ENCODE assay signal across 18 cellular contexts in genomic region chr1:20491866-20492265, GRCh38. TPM values are rescaled to one million over a fixed set of nuclear protein-coding genes. Genes with fewer than 3 reads are reported as not detected.
DNase-seq lines count a peak whose midpoint lies in the region; ATAC-seq and TF ChIP-seq lines count a peak whose summit lies in the region.
"Had no signal": no experiment of that assay in that cellular context is flagged by ENCODE, and none has a peak within 500 bp of the region (broad histone marks: within the 10 kb centered on the region; RNA-seq: fewer than 3 reads in every experiment).

No MANE protein-coding gene starts in this region.

- H2BK12ac ChIP-seq in neuronal stem cell (ENCODE audit: low read length): no peak overlapping the region

- H3K18ac ChIP-seq in neuronal stem cell (ENCODE audit: low read length): no peak overlapping the region

- H3K27me3 ChIP-seq in neuronal stem cell (ENCODE audit: control insufficient read depth in 3 of 3, insufficient read depth in 3 of 3, low read depth in 1 of 3, low read length in 3 of 3) (peaks cover 0 to 55% (median 6%) of the 10 kb centered on the region in 3 experiments), upper lobe of right lung (peaks cover 10% of the 10 kb centered on the region), upper lobe of left lung (peaks cover 0 to 7% (median 2%) of the 10 kb centered on the region in 4 donors)

- H3K27ac Mint-ChIP-seq in activated naive CD8-positive, alpha-beta T cell treated with anti-CD3 and anti-CD28 coated beads, Interleukin-2, amount 10 ng/mL, durations not matched to agents 7 days and 5 days: no peak overlapping the region
- no peak overlapping the region for H3K27ac Mint-ChIP-seq in activated naive CD8-positive, alpha-beta T cell treated with anti-CD3 and anti-CD28 coated beads for 36 hours
- H3K27ac Mint-ChIP-seq: B cell; CD4-positive, alpha-beta memory T cell; IgD-negative memory B cell had no signal

- no peaks in the 10 kb centered on the region for H3K79me1 ChIP-seq in neuronal stem cell (ENCODE audit: low read depth, low read length)

- intact Hi-C loops in upper lobe of right lung (cut with DNase I): loop anchor here (5.0 to 10.0 kb wide), 2 partner anchors 117 to 280 kb away; no protein-coding TSS in a partner anchor

- ATAC-seq in activated naive CD8-positive, alpha-beta T cell treated with anti-CD3 and anti-CD28 coated beads, Interleukin-2, amount 10 ng/mL, durations not matched to agents 7 days and 5 days (ENCODE audit: low read depth): no peak
- ATAC-seq in upper lobe of right lung (no peak), upper lobe of left lung (ENCODE audit: low FRiP score in 2 of 2) (no peak), HG02763 (IDR thresholded peaks at IDR 0.05; ENCODE audit: unreplicated experiment) (no peak)

- peak overlapping the region; percentile 23 for H2AK5ac ChIP-seq in neuronal stem cell (ENCODE audit: low read depth, low read length)

- H3K27ac ChIP-seq in neuronal stem cell (replicated peaks; ENCODE audit: low read length): no peak overlapping the region
- H3K27ac ChIP-seq in upper lobe of right lung: no peak overlapping the region
- H3K27ac ChIP-seq in upper lobe of left lung: no peak overlapping the region
- H3K27ac ChIP-seq: GM23248, HL-60 had no signal

- DNase-seq in activated naive CD8-positive, alpha-beta T cell treated with anti-CD3 and anti-CD28 coated beads, Interleukin-2, amount 10 ng/mL, durations not matched to agents 7 days and 5 days: peak; percentile 18
- no peak for DNase-seq in activated naive CD8-positive, alpha-beta T cell treated with anti-CD3 and anti-CD28 coated beads for 36 hours
- DNase-seq in RPMI8226 (peak; percentile 35), neuronal stem cell (ENCODE audit: low spot score) (no peak), upper lobe of right lung (peak; percentile 59), upper lobe of left lung (no peak), SW480 (ENCODE audit: low spot score) (no peak)
- DNase-seq: ACHN; C1 segment of cervical spinal cord; CD4-positive, alpha-beta memory T cell; DMS79; GM23248; H7 had no signal

- peaks cover 5 to 7% of the 10 kb centered on the region in 2 donors for H3K4me1 ChIP-seq in neuronal stem cell (ENCODE audit: control insufficient read depth in 2 of 2, insufficient read depth in 1 of 2, low read depth in 1 of 2, low read length in 2 of 2)
- H3K4me1 ChIP-seq in upper lobe of right lung: peaks cover 15% of the 10 kb centered on the region
- H3K4me1 ChIP-seq in upper lobe of left lung: peaks cover 19 to 28% (median 22%) of the 10 kb centered on the region in 4 donors

- H3K4me3 ChIP-seq in neuronal stem cell (ENCODE audit: low read length in 2 of 2) (no peak overlapping the region), upper lobe of right lung (no peak overlapping the region), upper lobe of left lung (no peak overlapping the region)
- H3K4me3 ChIP-seq: GM23248 had no signal

- no CpG with 5 or more reads among the region's 7 CpGs for WGBS in neuronal stem cell (ENCODE audit: extremely low coverage in 2 of 2, insufficient read length in 2 of 2, insufficient replicate concordance in 1 of 2), 2 donors
- 67 to 77% methylated on average over 3 to 7 of the region's 7 CpGs for WGBS in upper lobe of left lung, 2 donors

- H3K4ac ChIP-seq in neuronal stem cell (ENCODE audit: low read length): no peak overlapping the region

- TF ChIP-seq POLR2A in upper lobe of left lung (IDR thresholded peaks at IDR 0.05): no peak

- H3K36me3 ChIP-seq in neuronal stem cell (replicated peaks in 1 of 2; ENCODE audit: control insufficient read depth in 2 of 2, insufficient read depth in 2 of 2, low read length in 2 of 2): no peaks in the 10 kb centered on the region
- no peaks in the 10 kb centered on the region for H3K36me3 ChIP-seq in upper lobe of right lung
- H3K36me3 ChIP-seq in upper lobe of left lung: peaks cover 0 to 3% (median 0%) of the 10 kb centered on the region in 4 donors

- no peak overlapping the region for H4K8ac ChIP-seq in neuronal stem cell (ENCODE audit: low read depth, low read length)

- no peak overlapping the region for H3K9ac ChIP-seq in neuronal stem cell (ENCODE audit: low read depth, low read length, poor library complexity)
- H3K9ac ChIP-seq: GM23248 had no signal

- H3K4me1 Mint-ChIP-seq in activated naive CD8-positive, alpha-beta T cell treated with anti-CD3 and anti-CD28 coated beads, Interleukin-2, amount 10 ng/mL, durations not matched to agents 7 days and 5 days: peaks cover 9% of the 10 kb centered on the region
- peaks cover 23% of the 10 kb centered on the region for H3K4me1 Mint-ChIP-seq in activated naive CD8-positive, alpha-beta T cell treated with anti-CD3 and anti-CD28 coated beads for 36 hours

- no peak for TF ChIP-seq EP300 in upper lobe of left lung (IDR thresholded peaks at IDR 0.05)

- H3K14ac ChIP-seq in neuronal stem cell (ENCODE audit: low read length): no peak overlapping the region

- H3K9me3 Mint-ChIP-seq in activated naive CD8-positive, alpha-beta T cell treated with anti-CD3 and anti-CD28 coated beads, Interleukin-2, amount 10 ng/mL, durations not matched to agents 7 days and 5 days: no peaks in the 10 kb centered on the region
- no peaks in the 10 kb centered on the region for H3K9me3 Mint-ChIP-seq in activated naive CD8-positive, alpha-beta T cell treated with anti-CD3 and anti-CD28 coated beads for 36 hours
- H3K9me3 Mint-ChIP-seq: CD4-positive, alpha-beta memory T cell; IgD-negative memory B cell had no signal

- H3K36me3 Mint-ChIP-seq in activated naive CD8-positive, alpha-beta T cell treated with anti-CD3 and anti-CD28 coated beads, Interleukin-2, amount 10 ng/mL, durations not matched to agents 7 days and 5 days: no peaks in the 10 kb centered on the region
- H3K36me3 Mint-ChIP-seq in activated naive CD8-positive, alpha-beta T cell treated with anti-CD3 and anti-CD28 coated beads for 36 hours: peaks cover 4% of the 10 kb centered on the region
- H3K36me3 Mint-ChIP-seq: IgD-negative memory B cell had no signal

- H2BK5ac ChIP-seq in neuronal stem cell (ENCODE audit: low read length): peak overlapping the region; percentile 20

- H2AFZ ChIP-seq in neuronal stem cell (ENCODE audit: low read length): no peak overlapping the region
- H2AFZ ChIP-seq: GM23248 had no signal

- H2BK120ac ChIP-seq in neuronal stem cell (ENCODE audit: low read depth, low read length): no peak overlapping the region

- H3K4me2 ChIP-seq in neuronal stem cell (ENCODE audit: insufficient read depth, low read length, poor library complexity, severe bottlenecking): no peak overlapping the region

- POLR2A ChIA-PET in activated naive CD8-positive, alpha-beta T cell treated with anti-CD3 and anti-CD28 coated beads, Interleukin-2, amount 10 ng/mL, durations not matched to agents 7 days and 5 days (lab: Charles Lee): no interaction called here

- H3K9me3 ChIP-seq in neuronal stem cell (replicated peaks in 1 of 2; ENCODE audit: control insufficient read depth in 2 of 2, insufficient read depth in 1 of 2, low read depth in 1 of 2, low read length in 2 of 2): no peaks in the 10 kb centered on the region
- no peaks in the 10 kb centered on the region for H3K9me3 ChIP-seq in upper lobe of right lung
- H3K9me3 ChIP-seq in upper lobe of left lung: no peaks in the 10 kb centered on the region

- no peak for TF ChIP-seq CTCF in upper lobe of right lung (IDR thresholded peaks at IDR 0.05)
- no peak for TF ChIP-seq CTCF in upper lobe of left lung (IDR thresholded peaks at IDR 0.05)

- H3K23ac ChIP-seq in neuronal stem cell (ENCODE audit: low read depth, low read length, poor library complexity): no peak overlapping the region

- H2BK15ac ChIP-seq in neuronal stem cell (ENCODE audit: low read length): no peak overlapping the region

- no peak overlapping the region for H3K4me3 Mint-ChIP-seq in activated naive CD8-positive, alpha-beta T cell treated with anti-CD3 and anti-CD28 coated beads, Interleukin-2, amount 10 ng/mL, durations not matched to agents 7 days and 5 days
- H3K4me3 Mint-ChIP-seq in activated naive CD8-positive, alpha-beta T cell treated with anti-CD3 and anti-CD28 coated beads for 36 hours: no peak overlapping the region
- H3K4me3 Mint-ChIP-seq: B cell; CD4-positive, alpha-beta memory T cell; IgD-negative memory B cell had no signal

- H4K91ac ChIP-seq in neuronal stem cell (ENCODE audit: low read depth, low read length, poor library complexity): no peak overlapping the region

- peaks cover 35% of the 10 kb centered on the region for H3K27me3 Mint-ChIP-seq in activated naive CD8-positive, alpha-beta T cell treated with anti-CD3 and anti-CD28 coated beads, Interleukin-2, amount 10 ng/mL, durations not matched to agents 7 days and 5 days
- H3K27me3 Mint-ChIP-seq in activated naive CD8-positive, alpha-beta T cell treated with anti-CD3 and anti-CD28 coated beads for 36 hours: peaks cover 31% of the 10 kb centered on the region

RNA-seq across cellular contexts. Expression of gene CAMK2N1, which starts 5.9 kb away (rescaled TPM):
- 1 to 10 TPM; 2.8 to 3.0 TPM for total RNA-seq in activated naive CD8-positive, alpha-beta T cell treated with anti-CD3 and anti-CD28 coated beads, Interleukin-2, amount 10 ng/mL, durations not matched to agents 7 days and 5 days
- under 1 TPM; 0.25 to 0.52 TPM for total RNA-seq in activated naive CD8-positive, alpha-beta T cell treated with anti-CD3 and anti-CD28 coated beads for 36 hours
- 61.9 TPM for polyA plus RNA-seq in neuronal stem cell (2013, experiment 1 of 2)
- 63.1 TPM for polyA plus RNA-seq in neuronal stem cell (2013, experiment 2 of 2)
- 73.6 TPM for total RNA-seq in upper lobe of right lung
- total RNA-seq in upper lobe of left lung: 10 to 100 TPM; 18.4 to 63.9 (median 28.1) TPM
- total RNA-seq: G401 had no signal

RNA-seq across cellular contexts. Expression of gene MUL1, which starts 16.1 kb away (rescaled TPM):
- 10 to 100 TPM; 17.1 to 19.8 TPM for total RNA-seq in activated naive CD8-positive, alpha-beta T cell treated with anti-CD3 and anti-CD28 coated beads, Interleukin-2, amount 10 ng/mL, durations not matched to agents 7 days and 5 days
- 10 to 100 TPM; 19.7 to 20.4 TPM for total RNA-seq in activated naive CD8-positive, alpha-beta T cell treated with anti-CD3 and anti-CD28 coated beads for 36 hours
- polyA plus RNA-seq in neuronal stem cell (2013, experiment 1 of 2): 10.7 TPM
- 10.3 TPM for polyA plus RNA-seq in neuronal stem cell (2013, experiment 2 of 2)
- total RNA-seq in upper lobe of right lung (34.5 TPM), upper lobe of left lung (10 to 100 TPM; 15.7 to 39.3 (median 30.8) TPM)

Comparison
In these comparisons a context has a peak if more than half of its experiments do, and no peak if none do; other contexts are left out.
1. DNase-seq: peak in activated naive CD8-positive, alpha-beta T cell treated with anti-CD3 and anti-CD28 coated beads, Interleukin-2, amount 10 ng/mL, durations not matched to agents 7 days and 5 days (single experiment), RPMI8226 (single experiment) and upper lobe of right lung (single experiment); none in activated naive CD8-positive, alpha-beta T cell treated with anti-CD3 and anti-CD28 coated beads for 36 hours (single experiment), neuronal stem cell (single experiment), upper lobe of left lung (0 of 2) and SW480 (single experiment).
2. RNA of gene CAMK2N1, which starts 5.9 kb away (total RNA-seq): 73.6 TPM in upper lobe of right lung (single experiment) and 18.4 to 63.9 TPM in upper lobe of left lung; 2.8 to 3.0 TPM in activated naive CD8-positive, alpha-beta T cell treated with anti-CD3 and anti-CD28 coated beads, Interleukin-2, amount 10 ng/mL, durations not matched to agents 7 days and 5 days and 0.25 to 0.52 TPM in activated naive CD8-positive, alpha-beta T cell treated with anti-CD3 and anti-CD28 coated beads for 36 hours; every median in the first group is over 4 times any median in the second.